Comparison of ENCODE assay signal across 1 cellular context in the genomic region with DNA sequence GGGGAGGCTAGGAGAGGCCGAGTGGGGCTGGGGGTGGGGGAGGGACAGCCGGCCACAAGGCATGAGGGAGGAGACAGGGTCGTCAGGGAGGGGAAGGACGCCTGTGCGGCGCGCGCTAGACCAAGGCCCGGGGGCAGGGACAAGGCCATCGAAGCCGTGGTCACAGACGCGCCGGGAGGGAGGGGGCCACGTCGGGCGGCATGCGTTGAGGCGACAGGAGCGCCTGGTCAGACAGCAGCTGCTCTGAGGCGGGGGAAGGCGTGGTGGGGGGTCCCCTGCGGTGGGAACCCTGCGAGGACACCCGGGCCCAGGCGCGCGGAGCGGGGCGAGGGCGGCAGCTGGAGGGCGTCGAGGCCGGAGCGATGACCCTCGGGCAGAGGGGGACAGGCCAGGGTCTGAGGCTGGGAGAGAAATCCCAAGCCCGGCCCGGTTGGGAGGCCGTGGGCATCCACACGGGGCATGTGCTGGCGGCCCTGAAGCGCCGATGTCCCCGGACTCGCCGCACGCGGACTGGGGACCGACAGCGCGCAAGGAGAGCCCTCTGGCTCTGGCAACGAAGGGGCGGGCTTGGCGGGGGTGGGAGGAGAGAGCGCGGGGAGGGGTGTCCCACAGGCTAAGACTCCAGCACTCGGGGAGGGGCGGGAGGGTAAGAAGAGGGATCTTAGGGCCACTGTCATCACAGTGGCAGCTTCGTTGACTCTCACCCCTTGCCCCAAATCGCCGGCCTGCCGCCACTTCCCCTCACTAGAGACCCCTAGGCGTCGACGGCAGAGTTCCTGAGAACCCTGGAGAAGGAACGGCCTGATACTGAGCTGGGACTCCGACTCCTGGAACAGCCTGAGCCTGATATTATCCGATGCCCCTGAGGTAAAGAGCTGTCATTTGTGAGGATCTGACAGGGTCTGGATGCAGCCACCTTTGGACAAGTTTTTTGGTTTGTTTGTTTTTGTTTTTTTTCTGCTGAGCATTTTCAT.
TF ChIP-seq lines count a peak whose summit lies in the region.

No MANE protein-coding gene starts in this region.

TF ChIP-seq in K562, 482 proteins besides CTCF, POLR2A, EP300 and RAD21:
- TF ChIP-seq, protein P1, sequence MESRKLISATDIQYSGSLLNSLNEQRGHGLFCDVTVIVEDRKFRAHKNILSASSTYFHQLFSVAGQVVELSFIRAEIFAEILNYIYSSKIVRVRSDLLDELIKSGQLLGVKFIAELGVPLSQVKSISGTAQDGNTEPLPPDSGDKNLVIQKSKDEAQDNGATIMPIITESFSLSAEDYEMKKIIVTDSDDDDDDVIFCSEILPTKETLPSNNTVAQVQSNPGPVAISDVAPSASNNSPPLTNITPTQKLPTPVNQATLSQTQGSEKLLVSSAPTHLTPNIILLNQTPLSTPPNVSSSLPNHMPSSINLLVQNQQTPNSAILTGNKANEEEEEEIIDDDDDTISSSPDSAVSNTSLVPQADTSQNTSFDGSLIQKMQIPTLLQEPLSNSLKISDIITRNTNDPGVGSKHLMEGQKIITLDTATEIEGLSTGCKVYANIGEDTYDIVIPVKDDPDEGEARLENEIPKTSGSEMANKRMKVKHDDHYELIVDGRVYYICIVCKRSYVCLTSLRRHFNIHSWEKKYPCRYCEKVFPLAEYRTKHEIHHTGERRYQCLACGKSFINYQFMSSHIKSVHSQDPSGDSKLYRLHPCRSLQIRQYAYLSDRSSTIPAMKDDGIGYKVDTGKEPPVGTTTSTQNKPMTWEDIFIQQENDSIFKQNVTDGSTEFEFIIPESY (CRISPR knock-in tag; IDR thresholded peaks at IDR 0.05), result peak; percentile 63; the same call in 1 of the 2 replicates
- no peak for TF ChIP-seq GATAD2A (IDR thresholded peaks at IDR 0.05)
